30 cellular contexts compared by ENCODE assay signal in genomic region chr17:6056104-6056503, GRCh38. TPM values are rescaled to one million over a fixed set of nuclear protein-coding genes. Genes with fewer than 3 reads are reported as not detected.
"Had no signal": no experiment of that assay in that cellular context is flagged by ENCODE, and none has a peak within 500 bp of the region (broad histone marks: within the 10 kb centered on the region; RNA-seq: fewer than 3 reads in every experiment).

No MANE protein-coding gene starts in this region.

- DNase-seq: activated CD4-positive, alpha-beta memory T cell treated with anti-CD3 and anti-CD28 coated beads, Interleukin-2, amount 10 ng/mL, durations not matched to agents 7 days and 5 days; activated CD4-positive, alpha-beta T cell treated with anti-CD3 and anti-CD28 coated beads for 4 hours; activated CD4-positive, alpha-beta T cell treated with anti-CD3 and anti-CD28 coated beads, Interleukin-2, amount 10 ng/mL, durations not matched to agents 7 days and 5 days; activated CD4-positive, alpha-beta T cell treated with anti-CD3 and anti-CD28 coated beads, Interleukin-2, amount 50 U/mL, for 4 hours; activated CD4-positive, CD25-positive, alpha-beta regulatory T cell; activated CD4-positive, CD25-positive, alpha-beta regulatory T cell treated with anti-CD3 and anti-CD28 coated beads, Interleukin-2, amount 50 U/mL, for 72 hours; activated effector memory CD4-positive, alpha-beta T cell treated with Interleukin-2 at 50 U/mL for 16 hours; activated gamma-delta T cell treated with Interleukin-2 at 50 U/mL for 16 hours; activated naive CD4-positive, alpha-beta T cell treated with anti-CD3 and anti-CD28 coated beads, Interleukin-2, amount 50 U/mL, for 16 hours; activated naive CD4-positive, alpha-beta T cell treated with Interleukin-2 at 50 U/mL for 16 hours; activated T-cell treated with anti-CD3 and anti-CD28 coated beads, Interleukin-2, amount 50 U/mL, for 4 hours; amniotic stem cell; anterior cingulate cortex; brain microvascular endothelial cell; dorsolateral prefrontal cortex; effector memory CD4-positive, alpha-beta T cell; erythroblast; foreskin keratinocyte; gastrocnemius medialis; heart right ventricle; T-helper 1 cell; T-helper 2 cell had no signal

- H3K36me3 Mint-ChIP-seq: activated naive CD8-positive, alpha-beta T cell had no signal

- H3K4me1 ChIP-seq: esophagus muscularis mucosa, foreskin keratinocyte, gastrocnemius medialis, heart right ventricle had no signal

- ATAC-seq: activated T-cell treated with anti-CD3 and anti-CD28 coated beads, Interleukin-2, amount 50 U/mL, for 4 hours; activated T-helper 17 cell treated with anti-CD3 and anti-CD28 coated beads, Interleukin-2, amount 50 U/mL, for 72 hours; foreskin keratinocyte; gastrocnemius medialis; heart right ventricle had no signal

- H3K4me1 Mint-ChIP-seq: activated CD4-positive, alpha-beta memory T cell treated with anti-CD3 and anti-CD28 coated beads, Interleukin-2, amount 10 ng/mL, durations not matched to agents 7 days and 5 days; activated CD4-positive, alpha-beta T cell treated with anti-CD3 and anti-CD28 coated beads, Interleukin-2, amount 10 ng/mL, durations not matched to agents 7 days and 5 days; activated T-helper 17 cell treated with anti-CD3 and anti-CD28 coated beads, Interleukin-2, amount 50 U/mL, for 72 hours; central memory CD8-positive, alpha-beta T cell had no signal

- H3K27me3 ChIP-seq: brain microvascular endothelial cell, gastrocnemius medialis had no signal

- H3K9me3 ChIP-seq: esophagus muscularis mucosa, gastrocnemius medialis, heart right ventricle had no signal

- H3K4me3 ChIP-seq: coronary artery, dorsolateral prefrontal cortex, esophagus muscularis mucosa, gastrocnemius medialis, heart right ventricle had no signal

- FAIRE-seq: astrocyte, bronchial epithelial cell had no signal

- H3K27ac Mint-ChIP-seq: activated CD4-positive, alpha-beta memory T cell treated with anti-CD3 and anti-CD28 coated beads, Interleukin-2, amount 10 ng/mL, durations not matched to agents 7 days and 5 days; activated naive CD8-positive, alpha-beta T cell; activated T-helper 17 cell treated with anti-CD3 and anti-CD28 coated beads, Interleukin-2, amount 50 U/mL, for 72 hours; dendritic cell treated with granulocyte-macrophage colony-stimulating factor and Interleukin-4, amounts not matched to agents 40 ng/mL and 50 ng/mL, for 4 days had no signal

- H3K4me3 Mint-ChIP-seq: activated CD4-positive, alpha-beta memory T cell treated with anti-CD3 and anti-CD28 coated beads, Interleukin-2, amount 10 ng/mL, durations not matched to agents 7 days and 5 days; activated CD4-positive, alpha-beta T cell treated with anti-CD3 and anti-CD28 coated beads, Interleukin-2, amount 10 ng/mL, durations not matched to agents 7 days and 5 days; activated naive CD8-positive, alpha-beta T cell; activated T-cell treated with anti-CD3 and anti-CD28 coated beads, Interleukin-2, amount 50 U/mL, for 4 hours; activated T-helper 17 cell treated with anti-CD3 and anti-CD28 coated beads, Interleukin-2, amount 50 U/mL, for 72 hours; central memory CD8-positive, alpha-beta T cell; dendritic cell treated with granulocyte-macrophage colony-stimulating factor and Interleukin-4, amounts not matched to agents 40 ng/mL and 50 ng/mL, for 4 days had no signal

- H3K36me3 ChIP-seq: brain microvascular endothelial cell, esophagus muscularis mucosa, gastrocnemius medialis, heart right ventricle had no signal

- H3K9me3 Mint-ChIP-seq: activated CD4-positive, alpha-beta memory T cell treated with anti-CD3 and anti-CD28 coated beads, Interleukin-2, amount 10 ng/mL, durations not matched to agents 7 days and 5 days; activated CD4-positive, alpha-beta T cell treated with anti-CD3 and anti-CD28 coated beads, Interleukin-2, amount 10 ng/mL, durations not matched to agents 7 days and 5 days; activated T-cell treated with anti-CD3 and anti-CD28 coated beads, Interleukin-2, amount 50 U/mL, for 4 hours; activated T-helper 17 cell treated with anti-CD3 and anti-CD28 coated beads, Interleukin-2, amount 50 U/mL, for 72 hours; central memory CD8-positive, alpha-beta T cell; dendritic cell treated with granulocyte-macrophage colony-stimulating factor and Interleukin-4, amounts not matched to agents 40 ng/mL and 50 ng/mL, for 4 days had no signal

- H3K27ac ChIP-seq: brain microvascular endothelial cell, coronary artery, dorsolateral prefrontal cortex, esophagus muscularis mucosa, foreskin keratinocyte, gastrocnemius medialis, heart right ventricle had no signal

RNA-seq across cellular contexts. Expression of gene WSCD1, which starts 14.1 kb away (rescaled TPM):
- total RNA-seq: activated CD4-positive, alpha-beta memory T cell treated with anti-CD3 and anti-CD28 coated beads, Interleukin-2, amount 10 ng/mL, durations not matched to agents 7 days and 5 days; activated CD4-positive, alpha-beta T cell treated with anti-CD3 and anti-CD28 coated beads, Interleukin-2, amount 10 ng/mL, durations not matched to agents 7 days and 5 days; activated T-helper 17 cell treated with anti-CD3 and anti-CD28 coated beads, Interleukin-2, amount 50 U/mL, for 72 hours; foreskin keratinocyte had no signal
- polyA plus RNA-seq: foreskin keratinocyte had no signal
